33 cellular contexts compared by ENCODE assay signal in the genomic region with DNA sequence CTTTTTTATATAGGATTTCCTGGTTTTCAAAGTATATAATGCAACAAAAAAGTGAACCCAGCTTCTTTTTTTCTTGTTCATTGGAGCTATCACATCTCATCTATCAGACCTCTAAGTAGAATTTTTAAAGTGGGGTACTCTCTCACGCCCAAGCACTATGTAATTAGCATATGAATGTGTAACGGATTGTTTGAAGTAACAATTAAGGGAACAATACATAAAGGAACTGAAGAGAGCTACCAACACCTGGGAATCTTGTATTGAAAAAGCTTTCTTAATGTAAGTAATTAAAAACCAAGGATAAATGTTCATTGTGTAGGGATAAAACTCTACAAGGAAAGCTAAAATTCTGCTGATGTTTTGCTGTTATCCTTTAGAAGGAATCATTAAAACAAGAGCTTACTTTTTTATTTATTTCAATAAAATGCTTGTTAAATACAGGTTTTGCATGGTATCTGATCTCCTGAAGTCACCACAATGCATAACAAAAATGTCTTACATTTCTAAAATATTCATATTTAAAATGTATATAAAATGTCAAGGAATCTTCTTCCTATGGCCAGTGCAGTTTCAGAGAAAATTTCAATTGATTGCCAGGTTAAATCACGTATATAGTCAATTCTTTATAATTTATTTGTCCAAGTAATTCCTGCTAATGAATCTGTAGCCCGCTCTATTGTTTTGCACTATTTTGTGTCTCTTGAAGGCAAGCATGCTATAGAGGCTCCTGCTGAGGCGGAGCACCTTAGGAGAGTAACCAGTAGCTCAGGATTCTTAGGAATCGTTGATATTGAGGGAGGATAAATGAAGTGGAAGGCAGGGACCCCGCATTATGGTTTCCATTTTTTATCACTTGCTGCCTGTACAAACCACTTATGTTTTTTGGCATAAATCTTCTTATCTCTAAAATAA. TPM values are rescaled to one million over a fixed set of nuclear protein-coding genes. Genes with fewer than 3 reads are reported as not detected.
"Had no signal": no experiment of that assay in that cellular context is flagged by ENCODE, and none has a peak within 500 bp of the region (broad histone marks: within the 10 kb centered on the region; RNA-seq: fewer than 3 reads in every experiment).

No MANE protein-coding gene starts in this region.

- H3K9me3 ChIP-seq: ascending aorta, gastrocnemius medialis, pancreas, prostate gland, sigmoid colon, stomach, thyroid gland, upper lobe of right lung had no signal

- H3K36me3 ChIP-seq: ascending aorta, brain microvascular endothelial cell, gastrocnemius medialis, pancreas, prostate gland, sigmoid colon, stomach, thyroid gland, upper lobe of right lung had no signal

- H3K4me1 ChIP-seq: ascending aorta, gastrocnemius medialis, pancreas, prostate gland, sigmoid colon, stomach, thyroid gland, upper lobe of right lung had no signal

- DNase-seq: activated CD4-positive, alpha-beta T cell treated with anti-CD3 and anti-CD28 coated beads for 48 hours; activated CD4-positive, alpha-beta T cell treated with anti-CD3 and anti-CD28 coated beads, Interleukin-2, amount 50 U/mL, for 48 hours; activated CD8-positive, alpha-beta memory T cell treated with anti-CD3 and anti-CD28 coated beads, Interleukin-2, amount 50 U/mL, for 48 hours; activated gamma-delta T cell; activated naive CD4-positive, alpha-beta T cell treated with anti-CD3 and anti-CD28 coated beads, Interleukin-2, amount 10 ng/mL, durations not matched to agents 7 days and 5 days; activated naive CD8-positive, alpha-beta T cell treated with anti-CD3 and anti-CD28 coated beads, Interleukin-2, amount 10 ng/mL, durations not matched to agents 7 days and 5 days; activated T-cell treated with anti-CD3 and anti-CD28 coated beads, Interleukin-2, amount 50 U/mL, for 24 hours; brain microvascular endothelial cell; dorsolateral prefrontal cortex; effector memory CD4-positive, alpha-beta T cell; erythroblast; gastrocnemius medialis; glutamatergic neuron; immature natural killer cell; kidney; left colon; mammary epithelial cell; nucleus accumbens; pancreas; sigmoid colon; small intestine; stimulated activated CD4-positive, alpha-beta T cell treated with anti-CD3 and anti-CD28 coated beads, Interleukin-1b, Interleukin-23, amount 100 ng/mL, for 48 hours; stimulated activated CD4-positive, alpha-beta T cell treated with anti-CD3 and anti-CD28 coated beads, Interleukin-4, amount 100 ng/mL, for 4 hours; stimulated activated CD8-positive, alpha-beta memory T cell treated with anti-CD3 and anti-CD28 coated beads, Interleukin-4, amount 100 ng/mL, for 48 hours; stomach; T-helper 9 cell; thyroid gland; upper lobe of right lung had no signal

- H3K27ac ChIP-seq: ascending aorta, brain microvascular endothelial cell, coronary artery, dorsolateral prefrontal cortex, gastrocnemius medialis, pancreas, prostate gland, sigmoid colon, stomach, thyroid gland, upper lobe of right lung, VCaP had no signal

- FAIRE-seq: kidney, pancreas, TTC549 had no signal

- H3K27me3 ChIP-seq: ascending aorta, brain microvascular endothelial cell, gastrocnemius medialis, pancreas, sigmoid colon, stomach, thyroid gland, upper lobe of right lung had no signal

- H3K4me3 ChIP-seq: ascending aorta, coronary artery, dorsolateral prefrontal cortex, gastrocnemius medialis, pancreas, prostate gland, sigmoid colon, stomach, thyroid gland, upper lobe of right lung had no signal

RNA-seq across cellular contexts. Expression of gene PTPRZ1, which starts 51.6 kb away (rescaled TPM):
- total RNA-seq: activated naive CD8-positive, alpha-beta T cell treated with anti-CD3 and anti-CD28 coated beads, Interleukin-2, amount 10 ng/mL, durations not matched to agents 7 days and 5 days had no signal
- polyA plus RNA-seq: immature natural killer cell had no signal
